ENCODE assay signal across 17 cellular contexts in genomic region chr16:67927131-67927941, GRCh38. TPM values are rescaled to one million over a fixed set of nuclear protein-coding genes. Genes with fewer than 3 reads are reported as not detected.
A peak's percentile ranks its signal among the peaks of the same experiment; 100 is the strongest.
DNase-seq lines count a peak whose midpoint lies in the region; ATAC-seq, FAIRE-seq and TF ChIP-seq lines count a peak whose summit lies in the region.
"Had no signal": no experiment of that assay in that cellular context is flagged by ENCODE, and none has a peak within 500 bp of the region (broad histone marks: within the 10 kb centered on the region; RNA-seq: fewer than 3 reads in every experiment).

No MANE protein-coding gene starts in this region.

- POLR2A ChIA-PET in K562 (lab: Yijun Ruan, JAX) = interaction anchor here (0.6 to 1.0 kb wide), 2 partner anchors 33 to 257 kb away, joined by 3 read pairs; no protein-coding TSS in a partner anchor

- BruUV-seq in K562 (replicated peaks; lab: Mats Ljungman, UMichigan) = no TSS peak

- no peaks in the 10 kb centered on the region for H3K27me3 ChIP-seq in BLaER1
- H3K27me3 ChIP-seq in K562 (ENCODE audit: control insufficient read depth in 2 of 2, insufficient read depth in 2 of 2, low read length in 2 of 2) = no peaks in the 10 kb centered on the region
- H3K27me3 ChIP-seq in osteoblast (ENCODE audit: insufficient read depth, low read length) = no peaks in the 10 kb centered on the region
- H3K27me3 ChIP-seq: SJSA1 had no signal

- peak; percentile 12; the same call in 2 of the 3 replicates for ATAC-seq in K562

- intact Hi-C loops in K562 (cut with micrococcal nuclease) = no loop called here

- peak overlapping the region; percentile 73 for H3K9ac ChIP-seq in BLaER1
- H3K9ac ChIP-seq in K562 (ENCODE audit: insufficient read depth in 1 of 2, low read depth in 2 of 2, low read length in 2 of 2) = peak overlapping the region in 1 of 2 experiments; percentile 29; a peak in 1 of 4 replicates

- FAIRE-seq in K562 (lab: Jason Lieb, UNC) = no peak

- CTCF ChIA-PET in K562 (lab: Yijun Ruan, JAX; ENCODE audit: low intra/inter-chr PET ratio) = interaction anchor here (0.6 to 3.8 kb wide), 8 partner anchors 44 to 406 kb away, joined by 3 to 35 read pairs (median 7); partner anchors contain the start of gene NRN1L

- TF ChIP-seq RAD21 in K562 (CRISPR knock-in tag; conservative IDR thresholded peaks at IDR 0.05 in 1 of 2, IDR thresholded peaks at IDR 0.05 in 1 of 2) = no peak

- no peak for TF ChIP-seq CTCF in K562 (IDR thresholded peaks at IDR 0.05 in 2 of 3, conservative IDR thresholded peaks at IDR 0.05 in 1 of 3; ENCODE audit: insufficient read depth in 2 of 3, low read depth in 1 of 3, low read length in 3 of 3)
- TF ChIP-seq CTCF in osteoblast (IDR thresholded peaks at IDR 0.05; ENCODE audit: extremely low read depth, low read depth, low read length) = no peak

- H3K4me3 ChIP-seq in BLaER1 (peak overlapping the region; percentile 47; the same call in 1 of the 2 replicates), K562 (no peak overlapping the region), osteoblast (ENCODE audit: insufficient read depth, low read length) (no peak overlapping the region)
- H3K4me3 ChIP-seq: SJSA1 had no signal

- peaks cover 82% of the 10 kb centered on the region for H4K20me1 ChIP-seq in BLaER1
- H4K20me1 ChIP-seq in K562 (replicated peaks; ENCODE audit: control insufficient read depth, insufficient read depth, low read length) = peaks cover 18% of the 10 kb centered on the region
- H4K20me1 ChIP-seq in osteoblast (ENCODE audit: insufficient read depth, low read length) = peaks cover 56% of the 10 kb centered on the region

- WGBS in K562 (ENCODE audit: insufficient coverage, low coverage, missing lambda C conversion rate) = 78% methylated on average over 22 of the region's 22 CpGs

- no peak overlapping the region for H2AFZ ChIP-seq in K562 (ENCODE audit: low read depth, low read length)
- no peak overlapping the region for H2AFZ ChIP-seq in osteoblast (ENCODE audit: low read length)

- no peaks in the 10 kb centered on the region for H3K9me3 ChIP-seq in BLaER1
- no peaks in the 10 kb centered on the region for H3K9me3 ChIP-seq in K562 (replicated peaks; ENCODE audit: control insufficient read depth, insufficient read depth, low read depth, low read length)
- no peaks in the 10 kb centered on the region for H3K9me3 ChIP-seq in osteoblast (ENCODE audit: low read depth, low read length)
- H3K9me3 ChIP-seq: SJSA1 had no signal

- H3K79me2 ChIP-seq in K562 (ENCODE audit: control insufficient read depth, insufficient read depth, low read length) (no peaks in the 10 kb centered on the region), osteoblast (ENCODE audit: insufficient read depth, low read length) (peaks cover 31% of the 10 kb centered on the region)

- H3K27ac ChIP-seq in BLaER1 (peak overlapping the region; percentile 82), K562 (ENCODE audit: extremely low read depth, low read depth, low read length) (no peak overlapping the region), osteoblast (ENCODE audit: low read depth, low read length) (no peak overlapping the region)
- H3K27ac ChIP-seq: SJSA1 had no signal

- peak overlapping the region; percentile 91 for H3K4me2 ChIP-seq in BLaER1
- H3K4me2 ChIP-seq in K562 (ENCODE audit: insufficient read depth, low read length) = no peak overlapping the region
- H3K4me2 ChIP-seq in osteoblast (ENCODE audit: insufficient read depth, low read length) = no peak overlapping the region

- H3K9me1 ChIP-seq in K562 (ENCODE audit: control insufficient read depth, insufficient read depth, low read length) = no peaks in the 10 kb centered on the region

- in situ Hi-C loops in G401 (cut with HindIII; ENCODE audit: low sequenced_read_pairs) = no loop called here
- in situ Hi-C loops in K562 (cut with MboI) = loop anchor here (5.0 to 10.0 kb wide), 3 partner anchors 110 to 403 kb away; partner anchors contain the start of genes C16orf86, ENKD1 and RIPOR1

- DNase-seq in G401 (ENCODE audit: low spot score) (peak; percentile 79), K562 (ENCODE audit: extremely low read depth in 1 of 4, low spot score in 3 of 4) (no peak), osteoblast (ENCODE audit: insufficient read length, low spot score, missing footprints) (peak; percentile 66), NK-92 (lab: John Stamatoyannopoulos, UW; ENCODE audit: unreplicated experiment) (no peak), glomerular visceral epithelial cell (ENCODE audit: extremely low spot score) (no peak), HK-2 (ENCODE audit: unreplicated experiment) (no peak), NCI-H2081 (lab: John Stamatoyannopoulos, UW) (no peak)
- DNase-seq: activated CD4-positive, alpha-beta T cell treated with anti-CD3 and anti-CD28 coated beads, Interleukin-2, amount 10 ng/mL, durations not matched to agents 24 days and 14 days; activated effector memory CD4-positive, alpha-beta T cell treated with anti-CD3 and anti-CD28 coated beads, Interleukin-2, amount 50 U/mL, for 16 hours; effector memory CD4-positive, alpha-beta T cell; NCI-H146; NCI-H526 treated with DMSO at 0.1 percent for 48 hours; stimulated activated CD4-positive, alpha-beta T cell treated with anti-CD3 and anti-CD28 coated beads, Interleukin-1b, Interleukin-23, amount 100 ng/mL, for 48 hours; stimulated activated naive CD4-positive, alpha-beta T cell treated with Interleukin-2 at 50 U/mL for 16 hours had no signal

- H3K36me3 ChIP-seq in BLaER1 (peaks cover 70% of the 10 kb centered on the region), K562 (ENCODE audit: control insufficient read depth, insufficient read depth, low read length) (peaks cover 16% of the 10 kb centered on the region; the same call in 2 of the 3 replicates), osteoblast (ENCODE audit: insufficient read depth, low read length) (peaks cover 32% of the 10 kb centered on the region)

- no peak; the same call in 1 of the 2 replicates for TF ChIP-seq POLR2A in K562 (conservative IDR thresholded peaks at IDR 0.05)

- TF ChIP-seq EP300 in K562 (IDR thresholded peaks at IDR 0.05; ENCODE audit: low read length) = no peak

- peaks cover 77% of the 10 kb centered on the region for H3K4me1 ChIP-seq in BLaER1
- peaks cover 4 to 34% of the 10 kb centered on the region in 2 experiments for H3K4me1 ChIP-seq in K562 (replicated peaks in 1 of 2; ENCODE audit: control insufficient read depth in 2 of 2, insufficient read depth in 2 of 2, low read length in 2 of 2)
- peaks cover 15% of the 10 kb centered on the region for H3K4me1 ChIP-seq in osteoblast (ENCODE audit: insufficient read depth, low read length)
- H3K4me1 ChIP-seq: SJSA1 had no signal

RNA-seq across cellular contexts. Expression of gene CTRL, which starts 4.3 kb away (rescaled TPM):
- 0.18 TPM in 1 of 2 replicates, not detected in the other for total RNA-seq in G401 (2014; rRNA removed; shearing (Covaris generic))
- 6.7 and 9.8 TPM in 2 replicates for total RNA-seq in K562 (2011; cell fraction: chromatin; rRNA removed; ENCODE audit: low replicate concordance)
- 9.2 and 10.8 TPM in 2 replicates for total RNA-seq in K562 (2011; cell fraction: nucleolus; rRNA removed)
- 3.4 and 3.5 TPM in 2 replicates for total RNA-seq in K562 (2011; cell fraction: nucleoplasm; rRNA removed)
- total RNA-seq in K562 (2014; rRNA removed) (4.0 and 5.6 TPM in 2 replicates), K562 (2014; rRNA removed; fragmentation: Illumina TruSeq; extraction: Trizol) (2.0 and 2.4 TPM in 2 replicates), K562 (2015; rRNA removed; fragmentation: Illumina TruSeq; extraction: Trizol) (2.4 and 3.4 TPM in 2 replicates), K562 (2021) (3.8 and 4.1 TPM in 2 replicates), osteoblast (0.36 and 0.59 TPM in 2 replicates)
- polyA plus RNA-seq in K562 (2011; rRNA removed) (1.4 TPM in 2 replicates), K562 (2014; fragmentation: Illumina TruSeq; extraction: Trizol) (3.3 TPM in 2 replicates), K562 (2014; fragmentation: Nextera tagmentation; extraction: Ambion mirVana) (1 to 10 TPM; 1.7 to 2.5 TPM), K562 (2014; rRNA removed) (5.2 and 5.5 TPM in 2 replicates)
- 2.0 and 5.9 TPM in 2 replicates for polyA plus RNA-seq in K562 (2011; cell fraction: cytosol; rRNA removed)
- polyA plus RNA-seq in K562 (2011; cell fraction: nucleus; rRNA removed) = 4.2 and 10.5 TPM in 2 replicates
- polyA plus RNA-seq in K562 (2012) = 1.8 and 4.6 TPM in 2 replicates
- 0.75 and 1.7 TPM in 2 replicates for polyA minus RNA-seq in K562 (2011; rRNA and poly(A)+ RNA removed)
- 0.95 and 1.7 TPM in 2 replicates for polyA minus RNA-seq in K562 (2011; cell fraction: cytosol; rRNA and poly(A)+ RNA removed)
- 0.78 and 2.2 TPM in 2 replicates for polyA minus RNA-seq in K562 (2011; cell fraction: nucleus; rRNA and poly(A)+ RNA removed)
- total RNA-seq: M059J had no signal

RNA-seq across cellular contexts. Expression of gene PSMB10, which starts 9.3 kb away (rescaled TPM):
- total RNA-seq in G401 (2014; rRNA removed; shearing (Covaris generic)) = 17.1 and 26.2 TPM in 2 replicates
- 1.6 and 9.1 TPM in 2 replicates for total RNA-seq in K562 (2011; cell fraction: chromatin; rRNA removed; ENCODE audit: low replicate concordance)
- total RNA-seq in K562 (2011; cell fraction: nucleolus; rRNA removed) = 14.7 and 18.7 TPM in 2 replicates
- 7.4 and 9.6 TPM in 2 replicates for total RNA-seq in K562 (2011; cell fraction: nucleoplasm; rRNA removed)
- total RNA-seq in K562 (2014; rRNA removed) (101 and 105 TPM in 2 replicates), K562 (2014; rRNA removed; fragmentation: Illumina TruSeq; extraction: Trizol) (17.9 and 24.9 TPM in 2 replicates), K562 (2015; rRNA removed; fragmentation: Illumina TruSeq; extraction: Trizol) (53.1 and 53.4 TPM in 2 replicates), K562 (2021) (73.0 and 73.1 TPM in 2 replicates), osteoblast (44.5 and 47.0 TPM in 2 replicates)
- polyA plus RNA-seq in K562 (2011; rRNA removed) (17.3 and 21.0 TPM in 2 replicates), K562 (2014; fragmentation: Illumina TruSeq; extraction: Trizol) (11.7 and 44.6 TPM in 2 replicates), K562 (2014; fragmentation: Nextera tagmentation; extraction: Ambion mirVana) (10 to 100 TPM; 33.5 to 51.0 TPM), K562 (2014; rRNA removed) (94.1 and 118 TPM in 2 replicates)
- 46.1 and 143 TPM in 2 replicates for polyA plus RNA-seq in K562 (2011; cell fraction: cytosol; rRNA removed)
- 17.2 and 24.0 TPM in 2 replicates for polyA plus RNA-seq in K562 (2011; cell fraction: nucleus; rRNA removed)
- polyA plus RNA-seq in K562 (2012) = 84.8 and 94.3 TPM in 2 replicates
- 2.5 and 3.3 TPM in 2 replicates for polyA minus RNA-seq in K562 (2011; rRNA and poly(A)+ RNA removed)
- 20.3 and 25.1 TPM in 2 replicates for polyA minus RNA-seq in K562 (2011; cell fraction: cytosol; rRNA and poly(A)+ RNA removed)
- 13.1 and 14.0 TPM in 2 replicates for polyA minus RNA-seq in K562 (2011; cell fraction: nucleus; rRNA and poly(A)+ RNA removed)

RNA-seq across cellular contexts. Expression of gene LCAT, which starts 16.6 kb away (rescaled TPM):
- total RNA-seq in G401 (2014; rRNA removed; shearing (Covaris generic)) = 6.0 and 8.1 TPM in 2 replicates
- 40.9 and 121 TPM in 2 replicates for total RNA-seq in K562 (2011; cell fraction: chromatin; rRNA removed; ENCODE audit: low replicate concordance)
- 59.7 and 75.9 TPM in 2 replicates for total RNA-seq in K562 (2011; cell fraction: nucleolus; rRNA removed)
- total RNA-seq in K562 (2011; cell fraction: nucleoplasm; rRNA removed) = 41.1 and 47.6 TPM in 2 replicates
- total RNA-seq in K562 (2014; rRNA removed) = 6.8 and 9.0 TPM in 2 replicates
- total RNA-seq in K562 (2014; rRNA removed; fragmentation: Illumina TruSeq; extraction: Trizol) = 3.0 and 3.2 TPM in 2 replicates
- 4.1 and 4.5 TPM in 2 replicates for total RNA-seq in K562 (2015; rRNA removed; fragmentation: Illumina TruSeq; extraction: Trizol)
- 14.2 and 21.0 TPM in 2 replicates for total RNA-seq in K562 (2021)
- 6.7 and 14.9 TPM in 2 replicates for polyA plus RNA-seq in K562 (2011; rRNA removed)
- polyA plus RNA-seq in K562 (2011; cell fraction: cytosol; rRNA removed) = 9.5 and 10.8 TPM in 2 replicates
- 72.6 and 86.1 TPM in 2 replicates for polyA plus RNA-seq in K562 (2011; cell fraction: nucleus; rRNA removed)
- 14.1 and 15.5 TPM in 2 replicates for polyA plus RNA-seq in K562 (2012)
- polyA plus RNA-seq in K562 (2014; fragmentation: Illumina TruSeq; extraction: Trizol) = 5.0 and 5.6 TPM in 2 replicates
- under 1 TPM; 0.46 to 0.94 TPM for polyA plus RNA-seq in K562 (2014; fragmentation: Nextera tagmentation; extraction: Ambion mirVana)
- 7.6 and 14.9 TPM in 2 replicates for polyA plus RNA-seq in K562 (2014; rRNA removed)
- polyA minus RNA-seq in K562 (2011; rRNA and poly(A)+ RNA removed) = 1.5 and 2.2 TPM in 2 replicates
- 2.3 and 6.2 TPM in 2 replicates for polyA minus RNA-seq in K562 (2011; cell fraction: cytosol; rRNA and poly(A)+ RNA removed)
- 8.9 and 10.0 TPM in 2 replicates for polyA minus RNA-seq in K562 (2011; cell fraction: nucleus; rRNA and poly(A)+ RNA removed)
- 6.9 and 8.8 TPM in 2 replicates for total RNA-seq in osteoblast

RNA-seq across cellular contexts. Expression of gene PSKH1, which starts 34.3 kb away (rescaled TPM):
- 34.4 and 40.8 TPM in 2 replicates for total RNA-seq in G401 (2014; rRNA removed; shearing (Covaris generic))
- 20.7 and 55.9 TPM in 2 replicates for total RNA-seq in K562 (2011; cell fraction: chromatin; rRNA removed; ENCODE audit: low replicate concordance)
- 27.2 and 30.7 TPM in 2 replicates for total RNA-seq in K562 (2011; cell fraction: nucleolus; rRNA removed)
- total RNA-seq in K562 (2011; cell fraction: nucleoplasm; rRNA removed) = 23.5 and 24.8 TPM in 2 replicates
- total RNA-seq in K562 (2014; rRNA removed) (6.7 and 6.9 TPM in 2 replicates), K562 (2014; rRNA removed; fragmentation: Illumina TruSeq; extraction: Trizol) (3.7 and 4.6 TPM in 2 replicates), K562 (2015; rRNA removed; fragmentation: Illumina TruSeq; extraction: Trizol) (7.7 and 9.4 TPM in 2 replicates), K562 (2021) (17.1 and 20.9 TPM in 2 replicates), osteoblast (16.8 and 18.5 TPM in 2 replicates)
- polyA plus RNA-seq in K562 (2011; rRNA removed) (15.7 and 18.9 TPM in 2 replicates), K562 (2014; fragmentation: Illumina TruSeq; extraction: Trizol) (11.8 and 15.4 TPM in 2 replicates), K562 (2014; fragmentation: Nextera tagmentation; extraction: Ambion mirVana) (1 to 10 TPM in 1 of 2 experiments, under 1 TPM in 1; 0.96 to 1.0 TPM), K562 (2014; rRNA removed) (10.7 and 12.1 TPM in 2 replicates)
- 24.6 and 37.2 TPM in 2 replicates for polyA plus RNA-seq in K562 (2011; cell fraction: cytosol; rRNA removed)
- polyA plus RNA-seq in K562 (2011; cell fraction: nucleus; rRNA removed) = 21.2 and 32.6 TPM in 2 replicates
- 15.2 and 29.4 TPM in 2 replicates for polyA plus RNA-seq in K562 (2012)
- polyA minus RNA-seq in K562 (2011; rRNA and poly(A)+ RNA removed) = 13.8 and 19.3 TPM in 2 replicates
- 15.1 and 16.6 TPM in 2 replicates for polyA minus RNA-seq in K562 (2011; cell fraction: cytosol; rRNA and poly(A)+ RNA removed)
- polyA minus RNA-seq in K562 (2011; cell fraction: nucleus; rRNA and poly(A)+ RNA removed) = 11.6 and 11.7 TPM in 2 replicates

RNA-seq across cellular contexts. Expression of gene SLC12A4, which starts 41.1 kb away (rescaled TPM):
- 30.0 and 46.2 TPM in 2 replicates for total RNA-seq in G401 (2014; rRNA removed; shearing (Covaris generic))
- total RNA-seq in K562 (2011; cell fraction: chromatin; rRNA removed; ENCODE audit: low replicate concordance) = 178 and 539 TPM in 2 replicates
- 265 and 279 TPM in 2 replicates for total RNA-seq in K562 (2011; cell fraction: nucleolus; rRNA removed)
- 167 and 175 TPM in 2 replicates for total RNA-seq in K562 (2011; cell fraction: nucleoplasm; rRNA removed)
- 15.0 and 16.9 TPM in 2 replicates for total RNA-seq in K562 (2014; rRNA removed)
- total RNA-seq in K562 (2014; rRNA removed; fragmentation: Illumina TruSeq; extraction: Trizol) = 9.9 and 10.0 TPM in 2 replicates
- total RNA-seq in K562 (2015; rRNA removed; fragmentation: Illumina TruSeq; extraction: Trizol) = 10.4 and 11.6 TPM in 2 replicates
- total RNA-seq in K562 (2021) = 32.8 and 43.5 TPM in 2 replicates
- 22.9 and 48.4 TPM in 2 replicates for polyA plus RNA-seq in K562 (2011; rRNA removed)
- 30.2 and 36.7 TPM in 2 replicates for polyA plus RNA-seq in K562 (2011; cell fraction: cytosol; rRNA removed)
- polyA plus RNA-seq in K562 (2011; cell fraction: nucleus; rRNA removed) = 238 and 295 TPM in 2 replicates
- polyA plus RNA-seq in K562 (2012) = 24.3 and 29.4 TPM in 2 replicates
- 24.1 and 30.0 TPM in 2 replicates for polyA plus RNA-seq in K562 (2014; fragmentation: Illumina TruSeq; extraction: Trizol)
- polyA plus RNA-seq in K562 (2014; fragmentation: Nextera tagmentation; extraction: Ambion mirVana) = 1 to 10 TPM in 1 of 2 experiments, under 1 TPM in 1; 0.75 to 1.8 TPM
- 25.1 and 32.7 TPM in 2 replicates for polyA plus RNA-seq in K562 (2014; rRNA removed)
- polyA minus RNA-seq in K562 (2011; rRNA and poly(A)+ RNA removed) = 24.9 and 34.3 TPM in 2 replicates
- polyA minus RNA-seq in K562 (2011; cell fraction: cytosol; rRNA and poly(A)+ RNA removed) = 24.5 and 42.6 TPM in 2 replicates
- polyA minus RNA-seq in K562 (2011; cell fraction: nucleus; rRNA and poly(A)+ RNA removed) = 67.9 and 90.5 TPM in 2 replicates
- 79.3 and 82.2 TPM in 2 replicates for total RNA-seq in osteoblast

Comparison
In these comparisons a context has a peak if more than half of its experiments do, and no peak if none do; other contexts are left out.
1. DNase-seq: peak in G401 (single experiment) and osteoblast (single experiment); none in K562 (0 of 4), NK-92 (single experiment), glomerular visceral epithelial cell (single experiment), HK-2 (single experiment) and NCI-H2081 (0 of 2).